ENCODE assay signal across 26 cellular contexts in the genomic region with DNA sequence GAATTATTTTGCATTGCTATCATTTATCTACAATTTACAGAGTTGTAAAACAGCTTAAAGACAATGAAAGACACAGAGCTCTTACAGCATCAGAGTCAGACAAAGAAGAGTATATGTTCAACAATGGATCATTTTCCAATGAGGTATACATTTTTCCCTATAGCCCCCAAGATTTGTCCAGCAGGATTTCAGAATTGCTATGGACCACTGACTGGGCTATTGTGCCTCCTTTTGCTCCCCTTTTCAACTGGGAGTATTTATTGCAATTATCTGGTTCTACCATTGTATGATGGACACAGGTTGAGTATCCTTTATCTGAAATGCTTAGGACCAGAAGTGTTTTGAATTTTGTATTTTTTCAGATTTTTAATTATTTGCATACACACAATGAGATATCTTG.
"Had no signal": no experiment of that assay in that cellular context is flagged by ENCODE, and none has a peak within 500 bp of the region (broad histone marks: within the 10 kb centered on the region; RNA-seq: fewer than 3 reads in every experiment).

No MANE protein-coding gene starts in this region.

- H3K27me3 ChIP-seq: stomach, suprapubic skin, testis, thyroid gland, tibial artery, tibial nerve, transverse colon, upper lobe of left lung, vagina had no signal

- H3K27ac ChIP-seq: stomach, suprapubic skin, testis, thoracic aorta, thyroid gland, tibial artery, tibial nerve, transverse colon, upper lobe of left lung, vagina had no signal

- H3K9me3 ChIP-seq: testis, thoracic aorta, thyroid gland, tibial artery, upper lobe of left lung, vagina had no signal

- DNase-seq: stimulated activated CD4-positive, alpha-beta T cell treated with anti-CD3 and anti-CD28 coated beads, Interleukin-2, amount 100 ng/mL, for 24 hours; stimulated activated CD4-positive, alpha-beta T cell treated with anti-CD3 and anti-CD28 coated beads, Interleukin-2, amount 100 ng/mL, for 48 hours; stimulated activated CD4-positive, alpha-beta T cell treated with anti-CD3 and anti-CD28 coated beads, Interleukin-4, amount 100 ng/mL, for 1 hour; stimulated activated CD4-positive, alpha-beta T cell treated with anti-CD3 and anti-CD28 coated beads, Interleukin-4, amount 100 ng/mL, for 24 hours; stimulated activated CD4-positive, alpha-beta T cell treated with anti-CD3 and anti-CD28 coated beads, Interleukin-4, amount 100 ng/mL, for 4 hours; stimulated activated CD8-positive, alpha-beta memory T cell treated with anti-CD3 and anti-CD28 coated beads, Interleukin-4, amount 100 ng/mL, for 48 hours; stimulated activated naive B cell treated with anti-CD40 and anti-IgM and Interleukin-4, amounts not matched to agents 10 μg/mL and 1 μg/mL and 100 μg/mL, for 72 hours; stimulated activated naive CD4-positive, alpha-beta T cell; stimulated activated naive CD4-positive, alpha-beta T cell treated with Interleukin-2 at 50 U/mL for 16 hours; stimulated activated naive CD8-positive, alpha-beta T cell treated with anti-CD3 and anti-CD28 coated beads, Interleukin-15, amount 100 ng/mL, for 72 hours; stimulated activated naive CD8-positive, alpha-beta T cell treated with anti-CD3 and anti-CD28 coated beads, Interleukin-15, Interleukin-2, amounts not matched to agents 100 U/mL and 50 U/mL, for 24 hours; stomach; substantia nigra; testis; thyroid gland; tibial artery; transverse colon; trophoblast cell; upper lobe of left lung had no signal

- H3K4me1 ChIP-seq: stomach, suprapubic skin, testis, thyroid gland, tibial artery, tibial nerve, transverse colon, upper lobe of left lung, vagina had no signal

- H3K4me3 ChIP-seq: stomach, suprapubic skin, testis, thoracic aorta, thyroid gland, tibial artery, tibial nerve, transverse colon, upper lobe of left lung, vagina had no signal

- FAIRE-seq: urothelium cell line had no signal

- ATAC-seq: stimulated activated effector memory CD8-positive, alpha-beta T cell treated with anti-CD3 and anti-CD28 coated beads, Interleukin-12 subunit alpha, Interleukin-12 subunit beta, amount 100 ng/mL, for 72 hours; stimulated activated memory B cell treated with anti-CD40 and anti-IgM and Interleukin-4, amounts not matched to agents 10 μg/mL and 1 μg/mL and 100 μg/mL, for 72 hours; stimulated activated naive B cell treated with anti-CD40 and anti-IgM and Interleukin-4, amounts not matched to agents 10 μg/mL and 1 μg/mL and 100 μg/mL, for 72 hours; stimulated activated naive CD8-positive, alpha-beta T cell treated with anti-CD3 and anti-CD28 coated beads, Interleukin-15, amount 100 ng/mL, for 72 hours; stimulated activated naive CD8-positive, alpha-beta T cell treated with anti-CD3 and anti-CD28 coated beads, Interleukin-15, Interleukin-2, amounts not matched to agents 100 U/mL and 50 U/mL, for 24 hours had no signal

- H3K36me3 ChIP-seq: stomach, suprapubic skin, thoracic aorta, thyroid gland, tibial artery, tibial nerve, transverse colon, upper lobe of left lung, vagina had no signal
